ENCODE assay signal across 14 cellular contexts in genomic region chr3:127449489-127450212, GRCh38.
"Had no signal": no experiment of that assay in that cellular context is flagged by ENCODE, and none has a peak within 500 bp of the region (broad histone marks: within the 10 kb centered on the region; RNA-seq: fewer than 3 reads in every experiment).

No MANE protein-coding gene starts in this region.

- H3K27me3 ChIP-seq: ascending aorta, upper lobe of left lung had no signal

- H3K4me3 ChIP-seq: ascending aorta, neural progenitor cell, upper lobe of left lung had no signal

- H3K4me1 Mint-ChIP-seq: activated naive CD8-positive, alpha-beta T cell treated with anti-CD3 and anti-CD28 coated beads, Interleukin-2, amount 50 U/mL, for 24 hours had no signal

- H3K27ac ChIP-seq: ascending aorta, neural progenitor cell, parathyroid adenoma, upper lobe of left lung had no signal

- H3K4me3 Mint-ChIP-seq: activated naive CD8-positive, alpha-beta T cell treated with anti-CD3 and anti-CD28 coated beads, Interleukin-2, amount 50 U/mL, for 24 hours; T-helper 2 cell treated with Interferon-gamma antibody and Interleukin-4, amounts not matched to agents 5 μg/mL and 100 μg/mL, for 36 hours had no signal

- H3K9me3 Mint-ChIP-seq: activated naive CD8-positive, alpha-beta T cell treated with anti-CD3 and anti-CD28 coated beads, Interleukin-2, amount 50 U/mL, for 24 hours; neural progenitor cell; T-helper 2 cell treated with Interferon-gamma antibody and Interleukin-4, amounts not matched to agents 5 μg/mL and 100 μg/mL, for 36 hours had no signal

- DNase-seq: activated CD4-positive, alpha-beta T cell treated with anti-CD3 and anti-CD28 coated beads, Interleukin-2, amount 50 U/mL, for 1 hour; activated gamma-delta T cell treated with Interleukin-2 at 50 U/mL for 16 hours; activated naive CD8-positive, alpha-beta T cell treated with anti-CD3 and anti-CD28 coated beads, Interleukin-2, amount 50 U/mL, for 24 hours; effector CD8-positive, alpha-beta T cell; mesendoderm; retina; stimulated activated CD4-positive, alpha-beta T cell treated with anti-CD3 and anti-CD28 coated beads, Interleukin-2, amount 100 ng/mL, for 24 hours; stimulated activated naive CD4-positive, alpha-beta T cell; SW 1271 had no signal

- H3K27ac Mint-ChIP-seq: activated naive CD8-positive, alpha-beta T cell treated with anti-CD3 and anti-CD28 coated beads, Interleukin-2, amount 50 U/mL, for 24 hours; T-helper 2 cell treated with Interferon-gamma antibody and Interleukin-4, amounts not matched to agents 5 μg/mL and 100 μg/mL, for 36 hours had no signal

- H3K36me3 Mint-ChIP-seq: neural progenitor cell had no signal
